Comparison of ENCODE assay signal across 1 cellular context in genomic region chr2:186523781-186524180, GRCh38.
TF ChIP-seq lines count a peak whose summit lies in the region.

No MANE protein-coding gene starts in this region.

TF ChIP-seq in SK-N-SH, 30 proteins besides CTCF, POLR2A, EP300 and RAD21 (continued from another document):
- TF ChIP-seq CHD2 (IDR thresholded peaks at IDR 0.05; ENCODE audit: low read length, partially characterized antibody) (peak; percentile 10), TCF12 (IDR thresholded peaks at IDR 0.05) (peak; percentile 33; the same call in 1 of the 2 replicates)
